1 cellular context compared by ENCODE assay signal in genomic region chr11:36431429-36432092, GRCh38.
TF ChIP-seq lines count a peak whose summit lies in the region.

No MANE protein-coding gene starts in this region.

TF ChIP-seq in SK-N-SH, 30 proteins besides CTCF, POLR2A, EP300 and RAD21 (continued from another document):
- TF ChIP-seq POLR2AphosphoS5 (IDR thresholded peaks at IDR 0.05; ENCODE audit: low read depth, low read length), result no peak
- no peak for TF ChIP-seq TEAD4 (IDR thresholded peaks at IDR 0.05; ENCODE audit: borderline replicate concordance, insufficient read depth)
- 0 out of 2 replicates have a peak, but pooled peaks have one; percentile 53 for TF ChIP-seq REST (IDR thresholded peaks at IDR 0.05; ENCODE audit: low read depth, low read length)
